Comparison of ENCODE assay signal across 8 cellular contexts in the genomic region with DNA sequence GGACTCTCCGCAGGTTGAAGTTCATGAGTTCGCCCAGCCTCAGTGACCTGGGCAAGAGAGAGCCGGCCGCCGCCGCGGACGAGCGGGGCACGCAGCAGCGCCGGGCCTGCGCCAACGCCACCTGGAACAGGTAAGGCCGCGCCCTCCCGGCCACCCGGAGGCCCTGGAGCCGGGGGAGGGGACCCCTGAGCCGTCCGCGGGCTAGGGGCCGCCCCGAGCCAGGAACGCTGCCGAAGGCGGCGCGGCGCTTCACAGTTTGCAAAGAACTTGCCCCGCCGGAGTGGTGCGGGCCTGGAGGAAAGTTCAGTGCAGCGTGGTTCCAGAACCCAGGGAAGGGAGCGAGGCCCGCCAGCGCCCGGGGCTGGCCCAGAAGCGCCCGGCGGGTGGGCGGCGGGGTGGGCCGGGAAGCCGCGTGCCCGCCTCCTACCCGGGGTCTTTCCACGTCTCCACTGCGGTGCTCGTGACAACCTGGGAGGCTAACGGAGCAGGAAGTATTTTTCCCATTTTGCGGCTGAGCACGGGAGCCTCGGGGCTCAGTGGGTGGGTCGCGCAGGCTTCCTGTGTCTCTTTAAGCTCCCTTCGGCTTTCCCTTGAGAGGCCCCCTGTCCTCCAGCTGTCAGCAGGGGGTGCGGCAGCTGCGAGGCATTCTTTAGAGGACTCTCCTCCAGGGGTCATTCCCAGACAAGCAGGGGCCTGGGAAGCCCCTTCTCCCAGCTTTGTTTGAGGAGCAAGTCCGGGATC. TPM values are rescaled to one million over a fixed set of nuclear protein-coding genes. Genes with fewer than 3 reads are reported as not detected.
A peak's percentile ranks its signal among the peaks of the same experiment; 100 is the strongest.
DNase-seq lines count a peak whose midpoint lies in the region; ATAC-seq and TF ChIP-seq lines count a peak whose summit lies in the region.

No MANE protein-coding gene starts in this region.

- WGBS in esophagus squamous epithelium, 2 donors: 0 to 2% methylated on average over 1 to 9 of the region's 61 CpGs

- TF ChIP-seq CTCF in esophagus squamous epithelium (IDR thresholded peaks at IDR 0.05) (no peak), osteoblast (IDR thresholded peaks at IDR 0.05; ENCODE audit: extremely low read depth, low read depth, low read length) (peak; percentile 9)

- H3K4me3 ChIP-seq in esophagus squamous epithelium (peak overlapping the region; percentile 53 to 90 (median 80)), osteoblast (ENCODE audit: insufficient read depth, low read length) (peak overlapping the region; percentile 79)

- peak overlapping the region; percentile 87 for H3K4me2 ChIP-seq in osteoblast (ENCODE audit: insufficient read depth, low read length)

- no peaks in the 10 kb centered on the region for H3K9me3 Mint-ChIP-seq in activated CD4-positive, alpha-beta T cell treated with anti-CD3 and anti-CD28 coated beads, Interleukin-2, amount 10 ng/mL, durations not matched to agents 24 days and 14 days

- H3K27ac ChIP-seq in esophagus squamous epithelium (peak overlapping the region; percentile 32 to 76 (median 56)), osteoblast (ENCODE audit: low read depth, low read length) (peak overlapping the region; percentile 28)

- peak overlapping the region; percentile 34 for H3K27ac Mint-ChIP-seq in activated CD4-positive, alpha-beta T cell treated with anti-CD3 and anti-CD28 coated beads, Interleukin-2, amount 10 ng/mL, durations not matched to agents 24 days and 14 days

- H3K27me3 Mint-ChIP-seq in activated CD4-positive, alpha-beta T cell treated with anti-CD3 and anti-CD28 coated beads, Interleukin-2, amount 10 ng/mL, durations not matched to agents 24 days and 14 days: peaks cover 3% of the 10 kb centered on the region

- DNase-seq in NOMO-1 treated with DMSO at 0.1 percent for 48 hours (lab: John Stamatoyannopoulos, UW; ENCODE audit: unreplicated experiment) (peak; percentile 17), NOMO-1 treated with dmso at 0.1 percent for 144 hours (lab: John Stamatoyannopoulos, UW; ENCODE audit: unreplicated experiment) (no peak), esophagus squamous epithelium (lab: John Stamatoyannopoulos, UW) (no peak), osteoblast (ENCODE audit: insufficient read length, low spot score, missing footprints) (peak; percentile 89), OCI-M1 (lab: John Stamatoyannopoulos, UW) (no peak), GM19238 (ENCODE audit: insufficient read length, low spot score) (no peak)
- DNase-seq in activated CD4-positive, alpha-beta T cell treated with anti-CD3 and anti-CD28 coated beads, Interleukin-2, amount 10 ng/mL, durations not matched to agents 24 days and 14 days: peak; percentile 79

- H3K4me1 ChIP-seq in esophagus squamous epithelium (peaks cover 19 to 52% (median 22%) of the 10 kb centered on the region in 3 donors), osteoblast (ENCODE audit: insufficient read depth, low read length) (peaks cover 36% of the 10 kb centered on the region)

- no peaks in the 10 kb centered on the region for H3K9me3 ChIP-seq in esophagus squamous epithelium
- no peaks in the 10 kb centered on the region for H3K9me3 ChIP-seq in osteoblast (ENCODE audit: low read depth, low read length)

- peaks cover 4% of the 10 kb centered on the region for H3K4me1 Mint-ChIP-seq in activated CD4-positive, alpha-beta T cell treated with anti-CD3 and anti-CD28 coated beads, Interleukin-2, amount 10 ng/mL, durations not matched to agents 24 days and 14 days

- peaks cover 11% of the 10 kb centered on the region for H4K20me1 ChIP-seq in osteoblast (ENCODE audit: insufficient read depth, low read length)

- peak overlapping the region; percentile 75 for H3K4me3 Mint-ChIP-seq in activated CD4-positive, alpha-beta T cell treated with anti-CD3 and anti-CD28 coated beads, Interleukin-2, amount 10 ng/mL, durations not matched to agents 24 days and 14 days

- H3K36me3 ChIP-seq in esophagus squamous epithelium (peaks cover 0 to 8% (median 0%) of the 10 kb centered on the region in 3 donors), osteoblast (ENCODE audit: insufficient read depth, low read length) (no peaks in the 10 kb centered on the region)

- intact Hi-C loops in activated CD4-positive, alpha-beta T cell treated with anti-CD3 and anti-CD28 coated beads, Interleukin-2, amount 10 ng/mL, durations not matched to agents 24 days and 14 days (cut with micrococcal nuclease): loop anchor here (1.0 kb wide), 1 partner anchor 17 kb away; no protein-coding TSS in a partner anchor
- intact Hi-C loops in esophagus squamous epithelium (cut with DNase I): no loop called here

- H3K27me3 ChIP-seq in esophagus squamous epithelium (peaks cover 0 to 31% (median 0%) of the 10 kb centered on the region in 4 donors), osteoblast (ENCODE audit: insufficient read depth, low read length) (no peaks in the 10 kb centered on the region)

- peak; percentile 26 for ATAC-seq in HG03135 (IDR thresholded peaks at IDR 0.05; ENCODE audit: unreplicated experiment)

- H2AFZ ChIP-seq in osteoblast (ENCODE audit: low read length): peak overlapping the region; percentile 70

- no peak for TF ChIP-seq POLR2A in esophagus squamous epithelium (IDR thresholded peaks at IDR 0.05)

- H3K36me3 Mint-ChIP-seq in activated CD4-positive, alpha-beta T cell treated with anti-CD3 and anti-CD28 coated beads, Interleukin-2, amount 10 ng/mL, durations not matched to agents 24 days and 14 days (ENCODE audit: low read depth): no peaks in the 10 kb centered on the region

- H3K79me2 ChIP-seq in osteoblast (ENCODE audit: insufficient read depth, low read length): peaks cover 27% of the 10 kb centered on the region

RNA-seq across cellular contexts. Expression of a gene that starts 0.6 kb away (rescaled TPM):
- 22.7 and 23.6 TPM in 2 replicates for total RNA-seq in activated CD4-positive, alpha-beta T cell treated with anti-CD3 and anti-CD28 coated beads, Interleukin-2, amount 10 ng/mL, durations not matched to agents 24 days and 14 days
- total RNA-seq in esophagus squamous epithelium (10 to 100 TPM; 20.8 to 33.0 (median 23.4) TPM), osteoblast (13.0 and 14.8 TPM in 2 replicates)

RNA-seq across cellular contexts. Expression of a gene that starts 49.7 kb away (rescaled TPM):
- 0.12 and 0.36 TPM in 2 replicates for total RNA-seq in activated CD4-positive, alpha-beta T cell treated with anti-CD3 and anti-CD28 coated beads, Interleukin-2, amount 10 ng/mL, durations not matched to agents 24 days and 14 days
- total RNA-seq in esophagus squamous epithelium (10 to 100 TPM in 2 of 4 donors, 1 to 10 TPM in 2; 3.6 to 15.0 (median 11.5) TPM), osteoblast (0.29 and 0.36 TPM in 2 replicates)

Comparison
In these comparisons a context has a peak if more than half of its experiments do, and no peak if none do; other contexts are left out.
1. DNase-seq: peak in NOMO-1 treated with DMSO at 0.1 percent for 48 hours (single experiment), activated CD4-positive, alpha-beta T cell treated with anti-CD3 and anti-CD28 coated beads, Interleukin-2, amount 10 ng/mL, durations not matched to agents 24 days and 14 days (single experiment) and osteoblast (single experiment); none in NOMO-1 treated with dmso at 0.1 percent for 144 hours (single experiment), esophagus squamous epithelium (single experiment), OCI-M1 (single experiment) and GM19238 (single experiment).